26 cellular contexts compared by ENCODE assay signal in genomic region chr3:114569186-114569585, GRCh38.
DNase-seq lines count a peak whose midpoint lies in the region; FAIRE-seq and TF ChIP-seq lines count a peak whose summit lies in the region.
"Had no signal": no experiment of that assay in that cellular context is flagged by ENCODE, and none has a peak within 500 bp of the region (broad histone marks: within the 10 kb centered on the region; RNA-seq: fewer than 3 reads in every experiment).

No MANE protein-coding gene starts in this region.

- H3K27ac ChIP-seq in brain microvascular endothelial cell, result no peak overlapping the region
- H3K27ac ChIP-seq: coronary artery, esophagus muscularis mucosa, foreskin keratinocyte, testis had no signal

- no peaks in the 10 kb centered on the region for H3K36me3 ChIP-seq in brain microvascular endothelial cell (replicated peaks)
- H3K36me3 ChIP-seq: esophagus muscularis mucosa, HAP-1 had no signal

- no peak for DNase-seq in H54 (ENCODE audit: insufficient read length, low spot score)
- peak; percentile 47 for DNase-seq in NCI-H226
- peak; percentile 73 for DNase-seq in dermis blood vessel endothelial cell
- peak; percentile 79 for DNase-seq in renal cortical epithelial cell (ENCODE audit: low read depth)
- DNase-seq in NCI-H82 treated with DMSO at 0.1 percent for 48 hours (lab: John Stamatoyannopoulos, UW; ENCODE audit: unreplicated experiment), result no peak
- no peak for DNase-seq in brain microvascular endothelial cell
- DNase-seq in medulla oblongata (ENCODE audit: extremely low spot score), result no peak
- DNase-seq: activated CD4-positive, alpha-beta T cell treated with anti-CD3 and anti-CD28 coated beads for 36 hours; activated T-cell treated with anti-CD3 and anti-CD28 coated beads, Interleukin-2, amount 50 U/mL, for 24 hours; CD8-positive, alpha-beta T cell; DMS153; GDM1; MV-4-11; naive thymus-derived CD4-positive, alpha-beta T cell; NCI-H1436 treated with DMSO at 0.1 percent for 48 hours; NCI-H2107; NCI-H446; NCI-H774; stimulated activated naive CD4-positive, alpha-beta T cell treated with Interleukin-2 at 50 U/mL for 16 hours; T-helper 2 cell; testis had no signal

- in situ Hi-C loops in brain microvascular endothelial cell (cut with HindIII; ENCODE audit: low pct_ligation_motif_present, low sequenced_read_pairs), result no loop called here

- no peak for TF ChIP-seq CTCF in brain microvascular endothelial cell (IDR thresholded peaks at IDR 0.05; ENCODE audit: low read depth, low read length, missing control alignments)

- no peaks in the 10 kb centered on the region for H3K27me3 ChIP-seq in brain microvascular endothelial cell (replicated peaks)
- H3K27me3 ChIP-seq: esophagus muscularis mucosa, foreskin keratinocyte, testis had no signal

- no peak overlapping the region for H3K4me3 ChIP-seq in brain microvascular endothelial cell (ENCODE audit: low read depth, low read length)
- H3K4me3 ChIP-seq: coronary artery, esophagus muscularis mucosa, HAP-1, testis had no signal

- TF ChIP-seq POLR2A in H54 (IDR thresholded peaks at IDR 0.05; ENCODE audit: low read depth, low read length), result no peak

- FAIRE-seq in H54 (lab: Jason Lieb, UNC), result peak; percentile 91
- FAIRE-seq: GM19239 had no signal

Comparison
In these comparisons a context has a peak if more than half of its experiments do, and no peak if none do; other contexts are left out.
1. DNase-seq: peak in NCI-H226 (single experiment), dermis blood vessel endothelial cell (single experiment) and renal cortical epithelial cell (single experiment); none in H54 (single experiment), NCI-H82 treated with DMSO at 0.1 percent for 48 hours (single experiment), brain microvascular endothelial cell (single experiment) and medulla oblongata (single experiment).